Comparison of ENCODE assay signal across 26 cellular contexts in the genomic region with DNA sequence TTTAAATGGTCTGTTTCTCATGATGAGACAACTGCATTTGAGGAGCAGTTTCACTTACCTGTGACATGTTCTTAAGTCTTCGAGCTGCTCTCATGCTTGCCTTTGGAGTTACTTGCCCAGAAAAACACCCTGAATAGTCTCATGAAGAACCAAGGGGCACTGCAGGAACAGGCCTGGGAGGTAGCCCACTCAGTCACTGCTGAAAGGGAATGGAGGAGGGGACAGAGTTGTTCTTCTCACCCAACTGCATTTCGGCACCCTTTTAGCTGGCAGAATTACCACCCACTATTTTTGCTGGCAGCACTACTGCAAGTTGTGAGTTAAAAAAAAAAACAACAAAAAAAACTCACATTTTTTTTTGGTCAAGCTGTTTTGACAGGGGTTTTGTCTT.
DNase-seq lines count a peak whose midpoint lies in the region; ATAC-seq and TF ChIP-seq lines count a peak whose summit lies in the region.
"Had no signal": no experiment of that assay in that cellular context is flagged by ENCODE, and none has a peak within 500 bp of the region (broad histone marks: within the 10 kb centered on the region; RNA-seq: fewer than 3 reads in every experiment).

No MANE protein-coding gene starts in this region.

- H3K4me3 Mint-ChIP-seq in Caco-2 (ENCODE audit: unreplicated experiment) (peak overlapping the region; percentile 47), endodermal cell (peak overlapping the region; percentile 16)
- H3K4me3 Mint-ChIP-seq: activated CD4-positive, alpha-beta T cell treated with anti-CD3 and anti-CD28 coated beads, Interleukin-2, amount 10 ng/mL, durations not matched to agents 7 days and 5 days; WTC11 had no signal

- H3K9ac ChIP-seq in endodermal cell (ENCODE audit: extremely low read depth, low read length, poor library complexity, severe bottlenecking) (peak overlapping the region; percentile 13), mesenchymal stem cell (ENCODE audit: low read length) (no peak overlapping the region), subcutaneous abdominal adipose tissue (ENCODE audit: low read length in 5 of 5) (peak overlapping the region in 1 of 5 donors; percentile 49)

- peak overlapping the region in 1 of 2 experiments; percentile 47 for H3K18ac ChIP-seq in mesenchymal stem cell (ENCODE audit: low read depth in 1 of 2, low read length in 2 of 2)

- H3K27ac ChIP-seq in endodermal cell (ENCODE audit: low read depth, low read length) (peak overlapping the region; percentile 7), mesenchymal stem cell (ENCODE audit: low read length, poor library complexity, severe bottlenecking) (peak overlapping the region; percentile 15), subcutaneous abdominal adipose tissue (ENCODE audit: low read depth, low read length) (peak overlapping the region; percentile 57)
- H3K27ac ChIP-seq: C4-2B, colonic mucosa, testis had no signal

- DNase-seq in Caco-2 = no peak
- DNase-seq in endodermal cell = no peak
- no peak for DNase-seq in mesenchymal stem cell
- DNase-seq in inferior parietal cortex (ENCODE audit: extremely low spot score) = no peak
- no peak for DNase-seq in mucosa of gallbladder (ENCODE audit: low spot score)
- DNase-seq: activated CD4-positive, alpha-beta T cell treated with anti-CD3 and anti-CD28 coated beads, Interleukin-2, amount 10 ng/mL, durations not matched to agents 7 days and 5 days; activated naive CD4-positive, alpha-beta T cell; activated T-cell treated with anti-CD3 and anti-CD28 coated beads, Interleukin-2, amount 50 U/mL, for 48 hours; colonic mucosa; DMS79 treated with DMSO at 0.1 percent for 48 hours; esophagus squamous epithelium; foreskin melanocyte; GF-D8; MG63; NCI-H1417 treated with DMSO at 0.1 percent for 48 hours; NCI-H2081 treated with DMSO at 0.1 percent for 48 hours; NCI-H69; stimulated activated naive CD4-positive, alpha-beta T cell treated with Interleukin-2 at 50 U/mL for 16 hours; testis had no signal

- H3K4me1 Mint-ChIP-seq in Caco-2 (ENCODE audit: low read depth, unreplicated experiment) = peaks cover 53% of the 10 kb centered on the region
- H3K4me1 Mint-ChIP-seq in endodermal cell = peaks cover 42% of the 10 kb centered on the region
- H3K4me1 Mint-ChIP-seq: activated CD4-positive, alpha-beta T cell treated with anti-CD3 and anti-CD28 coated beads, Interleukin-2, amount 10 ng/mL, durations not matched to agents 7 days and 5 days had no signal

- 60 to 90% methylated on average over 1 to 2 of the region's 2 CpGs for WGBS in endodermal cell (ENCODE audit: insufficient coverage in 1 of 2, insufficient read length in 1 of 2), 2 experiments
- 78% methylated on average over 2 of the region's 2 CpGs for WGBS in mesenchymal stem cell

- no peak overlapping the region for H4K91ac ChIP-seq in mesenchymal stem cell (ENCODE audit: low read length)

- ATAC-seq in GM19455 (IDR thresholded peaks at IDR 0.05; ENCODE audit: unreplicated experiment) = no peak
- ATAC-seq: HCT116, K562, Panc1 had no signal

- peaks cover 26% of the 10 kb centered on the region for H3K79me1 ChIP-seq in mesenchymal stem cell (replicated peaks; ENCODE audit: low read length, poor library complexity, severe bottlenecking)

- no peak overlapping the region for H3K14ac ChIP-seq in mesenchymal stem cell (ENCODE audit: low read length in 2 of 2)

- TF ChIP-seq CTCF in Caco-2 (IDR thresholded peaks at IDR 0.05; ENCODE audit: insufficient read depth in 1 of 2, low read depth in 1 of 2, low read length in 1 of 2, severe bottlenecking in 1 of 2, unreplicated experiment in 1 of 2) (no peak), endodermal cell (conservative IDR thresholded peaks at IDR 0.05) (no peak)

- H3K4me1 ChIP-seq in Caco-2 = peaks cover 74% of the 10 kb centered on the region
- peaks cover 28% of the 10 kb centered on the region for H3K4me1 ChIP-seq in endodermal cell (ENCODE audit: control insufficient read depth, insufficient read depth, low read length)
- H3K4me1 ChIP-seq in mesenchymal stem cell (ENCODE audit: control insufficient read depth, insufficient read depth, low read depth, low read length) = peaks cover 17% of the 10 kb centered on the region
- H3K4me1 ChIP-seq in subcutaneous abdominal adipose tissue (ENCODE audit: control insufficient read depth in 5 of 5, insufficient read depth in 5 of 5, low read length in 5 of 5) = peaks cover 0 to 61% (median 48%) of the 10 kb centered on the region in 5 donors
- H3K4me1 ChIP-seq: colonic mucosa, testis had no signal

- H3K23ac ChIP-seq in mesenchymal stem cell (ENCODE audit: low read length in 2 of 2) = no peak overlapping the region

- H3K36me3 Mint-ChIP-seq in Caco-2 (ENCODE audit: insufficient read depth, unreplicated experiment) = peaks cover 23% of the 10 kb centered on the region
- peaks cover 21% of the 10 kb centered on the region for H3K36me3 Mint-ChIP-seq in endodermal cell (ENCODE audit: low read depth)

- H3K9me3 Mint-ChIP-seq in Caco-2 (ENCODE audit: unreplicated experiment) (peaks cover 13% of the 10 kb centered on the region), endodermal cell (peaks cover 23% of the 10 kb centered on the region)

- POLR2A ChIA-PET in Caco-2 (lab: Charles Lee) = no interaction called here

- CTCF ChIA-PET in Caco-2 (lab: Charles Lee) = no interaction called here

- no peak overlapping the region for H2AFZ ChIP-seq in mesenchymal stem cell (ENCODE audit: low read depth, low read length)

- BruUV-seq in Caco-2 (replicated peaks; lab: Mats Ljungman, UMichigan) = no TSS peak

- H3K27me3 Mint-ChIP-seq in Caco-2 (ENCODE audit: insufficient read depth, unreplicated experiment) (no peaks in the 10 kb centered on the region), endodermal cell (ENCODE audit: insufficient read depth) (no peaks in the 10 kb centered on the region)
- H3K27me3 Mint-ChIP-seq: activated CD4-positive, alpha-beta T cell treated with anti-CD3 and anti-CD28 coated beads, Interleukin-2, amount 10 ng/mL, durations not matched to agents 7 days and 5 days had no signal

- no peak overlapping the region for H3K4ac ChIP-seq in mesenchymal stem cell (ENCODE audit: low read depth in 1 of 2, low read length in 2 of 2)

- H2AK5ac ChIP-seq in mesenchymal stem cell (ENCODE audit: low read length, severe bottlenecking) = peak overlapping the region; percentile 72

- peak overlapping the region; percentile 42 for H3K4me2 ChIP-seq in mesenchymal stem cell (ENCODE audit: low read length, poor library complexity, severe bottlenecking)

- H3K9me3 ChIP-seq in Caco-2 (peaks cover 13% of the 10 kb centered on the region), endodermal cell (ENCODE audit: control insufficient read depth, low read length) (peaks cover 28% of the 10 kb centered on the region), mesenchymal stem cell (ENCODE audit: control insufficient read depth, low read length) (peaks cover 23% of the 10 kb centered on the region), subcutaneous abdominal adipose tissue (ENCODE audit: control insufficient read depth in 5 of 5, low read length in 5 of 5) (peaks cover 0 to 6% (median 0%) of the 10 kb centered on the region in 5 donors)
- H3K9me3 ChIP-seq: colonic mucosa, testis had no signal

- H3K27ac Mint-ChIP-seq in Caco-2 (ENCODE audit: unreplicated experiment) (peak overlapping the region; percentile 54), endodermal cell (peak overlapping the region; percentile 84)
- H3K27ac Mint-ChIP-seq: activated CD4-positive, alpha-beta T cell treated with anti-CD3 and anti-CD28 coated beads, Interleukin-2, amount 10 ng/mL, durations not matched to agents 7 days and 5 days; WTC11 had no signal

- no peak overlapping the region for H2BK120ac ChIP-seq in mesenchymal stem cell (ENCODE audit: low read depth, low read length)

- no peaks in the 10 kb centered on the region for H3K36me3 ChIP-seq in Caco-2 (ENCODE audit: control insufficient read depth, insufficient read depth, low read length)
- no peaks in the 10 kb centered on the region for H3K36me3 ChIP-seq in endodermal cell (ENCODE audit: control insufficient read depth, insufficient read depth, low read length)
- no peaks in the 10 kb centered on the region for H3K36me3 ChIP-seq in mesenchymal stem cell (ENCODE audit: control insufficient read depth in 1 of 2, insufficient read depth in 2 of 2, low read depth in 1 of 2, low read length in 2 of 2)
- H3K36me3 ChIP-seq in subcutaneous abdominal adipose tissue (ENCODE audit: control insufficient read depth in 5 of 5, insufficient read depth in 5 of 5, low read length in 5 of 5) = no peaks in the 10 kb centered on the region
- H3K36me3 ChIP-seq: colonic mucosa, esophagus squamous epithelium, MG63 had no signal

- no peak overlapping the region for H2BK5ac ChIP-seq in mesenchymal stem cell (ENCODE audit: low read depth, low read length, poor library complexity, severe bottlenecking)

- H3K4me3 ChIP-seq in Caco-2 (ENCODE audit: low read depth, low read length) (no peak overlapping the region), endodermal cell (ENCODE audit: low read length) (peak overlapping the region; percentile 62), mesenchymal stem cell (ENCODE audit: insufficient read depth in 1 of 2, low read depth in 1 of 2, low read length in 2 of 2) (no peak overlapping the region), subcutaneous abdominal adipose tissue (ENCODE audit: low read depth in 1 of 5, low read length in 5 of 5) (no peak overlapping the region)
- H3K4me3 ChIP-seq: colonic mucosa, esophagus squamous epithelium, K562, MG63, testis had no signal

- peak overlapping the region; percentile 10 for H4K8ac ChIP-seq in mesenchymal stem cell (ENCODE audit: low read length)

- H2BK12ac ChIP-seq in mesenchymal stem cell (ENCODE audit: low read length in 2 of 2) = no peak overlapping the region

- intact Hi-C loops in Caco-2 (cut with micrococcal nuclease; ENCODE audit: unreplicated experiment) = no loop called here

- no peaks in the 10 kb centered on the region for H3K27me3 ChIP-seq in Caco-2 (replicated peaks; ENCODE audit: control insufficient read depth, insufficient read depth, low read length)
- H3K27me3 ChIP-seq in endodermal cell (ENCODE audit: control insufficient read depth, insufficient read depth, low read length, poor library complexity, severe bottlenecking) = no peaks in the 10 kb centered on the region
- no peaks in the 10 kb centered on the region for H3K27me3 ChIP-seq in mesenchymal stem cell (ENCODE audit: control insufficient read depth in 1 of 2, insufficient read depth in 1 of 2, low read length in 2 of 2)
- no peaks in the 10 kb centered on the region for H3K27me3 ChIP-seq in subcutaneous abdominal adipose tissue (ENCODE audit: control insufficient read depth in 5 of 5, insufficient read depth in 4 of 5, low read length in 5 of 5)
- H3K27me3 ChIP-seq: colonic mucosa, esophagus squamous epithelium, MG63, testis had no signal

- no peak overlapping the region for H2BK15ac ChIP-seq in mesenchymal stem cell (ENCODE audit: low read depth, poor library complexity, severe bottlenecking)

Comparison
In these comparisons a context has a peak if more than half of its experiments do, and no peak if none do; other contexts are left out.
1. H3K27ac ChIP-seq: peak in every context shown above with its lines; median percentile 57 in subcutaneous abdominal adipose tissue; 15 in mesenchymal stem cell; 7 in endodermal cell.